In genomic region chr10:3427846-3428442, GRCh38 we compare ENCODE assay signal across 25 cellular contexts.
DNase-seq lines count a peak whose midpoint lies in the region; ATAC-seq, FAIRE-seq and TF ChIP-seq lines count a peak whose summit lies in the region.
"Had no signal": no experiment of that assay in that cellular context is flagged by ENCODE, and none has a peak within 500 bp of the region (broad histone marks: within the 10 kb centered on the region; RNA-seq: fewer than 3 reads in every experiment).

No MANE protein-coding gene starts in this region.

- TF ChIP-seq EP300 in HepG2 (IDR thresholded peaks at IDR 0.05; ENCODE audit: low read depth in 2 of 2, low read length in 2 of 2) (no peak), HepG2 (CRISPR knock-in tag; IDR thresholded peaks at IDR 0.05; ENCODE audit: borderline replicate concordance) (no peak)

- H3K9ac ChIP-seq in rectal smooth muscle tissue (ENCODE audit: low read length) (no peak overlapping the region), HepG2 (ENCODE audit: insufficient read depth, low read depth, low read length) (no peak overlapping the region)

- H3K27ac Mint-ChIP-seq in activated CD8-positive, alpha-beta T cell treated with anti-CD3 and anti-CD28 coated beads for 36 hours = no peak overlapping the region
- H3K27ac Mint-ChIP-seq in HFFc6 (no peak overlapping the region), Caco-2 (ENCODE audit: unreplicated experiment) (no peak overlapping the region)
- H3K27ac Mint-ChIP-seq: CD4-positive, CD25-positive, alpha-beta regulatory T cell; T-helper 2 cell treated with Interferon-gamma antibody and Interleukin-4, amounts not matched to agents 5 μg/mL and 100 μg/mL, for 36 hours had no signal

- H3K4me1 Mint-ChIP-seq in activated CD8-positive, alpha-beta T cell treated with anti-CD3 and anti-CD28 coated beads for 36 hours (ENCODE audit: low read depth) = peaks cover 8% of the 10 kb centered on the region
- H3K4me1 Mint-ChIP-seq in HFFc6 (ENCODE audit: low read depth) (peaks cover 26% of the 10 kb centered on the region), Caco-2 (ENCODE audit: low read depth, unreplicated experiment) (no peaks in the 10 kb centered on the region)

- intact Hi-C loops in Right ventricle myocardium inferior (cut with DNase I) (no loop called here), cardiac septum (cut with DNase I) (no loop called here), right cardiac atrium (cut with DNase I) (no loop called here), HepG2 (cut with micrococcal nuclease; ENCODE audit: unreplicated experiment) (no loop called here), Caco-2 (cut with micrococcal nuclease; ENCODE audit: unreplicated experiment) (no loop called here)
- intact Hi-C loops in activated CD8-positive, alpha-beta T cell treated with anti-CD3 and anti-CD28 coated beads for 36 hours (cut with micrococcal nuclease) = no loop called here

- H3K4me3 ChIP-seq in right cardiac atrium (ENCODE audit: low read length) (no peak overlapping the region), rectal smooth muscle tissue (ENCODE audit: low read length) (no peak overlapping the region), HepG2 (replicated peaks in 1 of 3; ENCODE audit: insufficient read depth in 1 of 3, low read depth in 2 of 3, low read length in 3 of 3) (no peak overlapping the region), Caco-2 (ENCODE audit: low read depth, low read length) (no peak overlapping the region)
- H3K4me3 ChIP-seq: PC-9, thoracic aorta had no signal

- no peaks in the 10 kb centered on the region for H3K27me3 ChIP-seq in right cardiac atrium (ENCODE audit: control insufficient read depth, insufficient read depth)
- no peaks in the 10 kb centered on the region for H3K27me3 ChIP-seq in rectal smooth muscle tissue (ENCODE audit: control insufficient read depth, insufficient read depth, low read length)
- H3K27me3 ChIP-seq in HepG2 (ENCODE audit: control insufficient read depth in 1 of 2, insufficient read depth in 2 of 2, low read length in 2 of 2) = peaks cover 0 to 22% of the 10 kb centered on the region in 2 experiments; a peak in 3 of 5 replicates
- H3K27me3 ChIP-seq in Caco-2 (replicated peaks; ENCODE audit: control insufficient read depth, insufficient read depth, low read length) = no peaks in the 10 kb centered on the region

- DNase-seq in Right ventricle myocardium inferior (ENCODE audit: missing footprints) (peak; percentile 61), cardiac septum (ENCODE audit: low spot score) (no peak), right cardiac atrium (peak; percentile 44 to 71 (median 69)), HepG2 (ENCODE audit: low spot score) (no peak), HFFc6 (no peak), Caco-2 (no peak)
- no peak for DNase-seq in activated CD8-positive, alpha-beta T cell treated with anti-CD3 and anti-CD28 coated beads for 36 hours
- DNase-seq: 8988T; activated CD4-positive, alpha-beta T cell treated with anti-CD3 and anti-CD28 coated beads for 4 hours; activated CD8-positive, alpha-beta memory T cell treated with anti-CD3 and anti-CD28 coated beads for 24 hours; activated gamma-delta T cell; CD4-positive, CD25-positive, alpha-beta regulatory T cell; effector CD8-positive, alpha-beta T cell; mammary epithelial cell; NCI-H1092; NCI-H187; NCI-H2171 treated with DMSO at 0.1 percent for 48 hours; NCI-H524; PC-9; SHP77; stimulated activated naive CD4-positive, alpha-beta T cell had no signal

- no peak overlapping the region for H3K4me2 ChIP-seq in HepG2 (ENCODE audit: low read depth, low read length)

- CTCF ChIA-PET in activated CD8-positive, alpha-beta T cell treated with anti-CD3 and anti-CD28 coated beads for 36 hours (lab: Charles Lee) = no interaction called here
- CTCF ChIA-PET in HepG2 (lab: Yijun Ruan, JAX; ENCODE audit: low intra/inter-chr PET ratio, low total read pairs) (no interaction called here), Caco-2 (lab: Charles Lee) (no interaction called here)

- TF ChIP-seq CTCF in activated CD8-positive, alpha-beta T cell treated with anti-CD3 and anti-CD28 coated beads for 36 hours (IDR thresholded peaks at IDR 0.05) = no peak
- no peak for TF ChIP-seq CTCF in HepG2 (CRISPR knock-in tag; IDR thresholded peaks at IDR 0.05)
- TF ChIP-seq CTCF in HFFc6 (IDR thresholded peaks at IDR 0.05) = no peak
- TF ChIP-seq CTCF in Caco-2 (IDR thresholded peaks at IDR 0.05; ENCODE audit: insufficient read depth in 1 of 2, low read depth in 1 of 2, low read length in 1 of 2, severe bottlenecking in 1 of 2, unreplicated experiment in 1 of 2) = no peak

- H3K9me3 Mint-ChIP-seq in activated CD8-positive, alpha-beta T cell treated with anti-CD3 and anti-CD28 coated beads for 36 hours = peaks cover 12% of the 10 kb centered on the region
- 0 out of 2 replicates have a peak, but pooled peaks cover 5% of the 10 kb centered on the region for H3K9me3 Mint-ChIP-seq in HFFc6
- peaks cover 16% of the 10 kb centered on the region for H3K9me3 Mint-ChIP-seq in Caco-2 (ENCODE audit: unreplicated experiment)

- H3K4me1 ChIP-seq in right cardiac atrium (ENCODE audit: control insufficient read depth, insufficient read depth, low read length) = no peaks in the 10 kb centered on the region
- peaks cover 9% of the 10 kb centered on the region for H3K4me1 ChIP-seq in rectal smooth muscle tissue (ENCODE audit: control insufficient read depth, insufficient read depth, low read length)
- peaks cover 17% of the 10 kb centered on the region for H3K4me1 ChIP-seq in HepG2 (ENCODE audit: insufficient read depth, low read length)
- peaks cover 9% of the 10 kb centered on the region for H3K4me1 ChIP-seq in Caco-2

- H3K27ac ChIP-seq in right cardiac atrium (ENCODE audit: low read length) (no peak overlapping the region), rectal smooth muscle tissue (ENCODE audit: low read depth, low read length) (peak overlapping the region; percentile 48), HepG2 (ENCODE audit: extremely low read length, insufficient read depth, low read length) (no peak overlapping the region)
- H3K27ac ChIP-seq: thoracic aorta had no signal

- H3K27me3 Mint-ChIP-seq in activated CD8-positive, alpha-beta T cell treated with anti-CD3 and anti-CD28 coated beads for 36 hours = peaks cover 4% of the 10 kb centered on the region
- H3K27me3 Mint-ChIP-seq in HFFc6 (ENCODE audit: insufficient read depth) = peaks cover 5% of the 10 kb centered on the region
- no peaks in the 10 kb centered on the region for H3K27me3 Mint-ChIP-seq in Caco-2 (ENCODE audit: insufficient read depth, unreplicated experiment)
- H3K27me3 Mint-ChIP-seq: CD4-positive, CD25-positive, alpha-beta regulatory T cell had no signal

- TF ChIP-seq RAD21 in HepG2 (CRISPR knock-in tag; IDR thresholded peaks at IDR 0.05) = no peak

- H3K9me3 ChIP-seq in right cardiac atrium (ENCODE audit: control insufficient read depth, low read length) (no peaks in the 10 kb centered on the region), HepG2 (ENCODE audit: low read length) (no peaks in the 10 kb centered on the region), Caco-2 (no peaks in the 10 kb centered on the region; the same call in 1 of the 2 replicates)
- H3K9me3 ChIP-seq: thoracic aorta had no signal

- no peak for FAIRE-seq in HepG2 (lab: Jason Lieb, UNC)
- FAIRE-seq: D721Med had no signal

- in situ Hi-C loops in HepG2 (cut with HindIII; ENCODE audit: extremely low pct_ligation_motif_present, low pct_unique_long_range_greater_than_20kb) = no loop called here

- H3K79me2 ChIP-seq in HepG2 (ENCODE audit: insufficient read depth, low read length) = no peaks in the 10 kb centered on the region

- 76% methylated on average over 10 of the region's 10 CpGs for WGBS in right cardiac atrium
- WGBS in HepG2 (ENCODE audit: low lambda C conversion rate) = 8% methylated on average over 9 of the region's 10 CpGs

- no TSS peak for BruUV-seq in HepG2 (replicated peaks; lab: Mats Ljungman, UMichigan)
- BruUV-seq in Caco-2 (replicated peaks; lab: Mats Ljungman, UMichigan) = no TSS peak

- no peak overlapping the region for H3K4me3 Mint-ChIP-seq in activated CD8-positive, alpha-beta T cell treated with anti-CD3 and anti-CD28 coated beads for 36 hours
- no peak overlapping the region for H3K4me3 Mint-ChIP-seq in HFFc6
- no peak overlapping the region for H3K4me3 Mint-ChIP-seq in Caco-2 (ENCODE audit: unreplicated experiment)
- H3K4me3 Mint-ChIP-seq: CD4-positive, CD25-positive, alpha-beta regulatory T cell; T-helper 2 cell treated with Interferon-gamma antibody and Interleukin-4, amounts not matched to agents 5 μg/mL and 100 μg/mL, for 36 hours had no signal

- H3K36me3 ChIP-seq in rectal smooth muscle tissue (ENCODE audit: control insufficient read depth, insufficient read depth, low read length) (no peaks in the 10 kb centered on the region), HepG2 (replicated peaks in 1 of 2; ENCODE audit: control insufficient read depth in 1 of 2, insufficient read depth in 2 of 2, low read length in 2 of 2) (no peaks in the 10 kb centered on the region), Caco-2 (ENCODE audit: control insufficient read depth, insufficient read depth, low read length) (no peaks in the 10 kb centered on the region)
- H3K36me3 ChIP-seq: thoracic aorta had no signal

- no peak for TF ChIP-seq POLR2A in HepG2 (IDR thresholded peaks at IDR 0.05; ENCODE audit: insufficient read depth in 1 of 2, low read depth in 2 of 2, low read length in 2 of 2)

- H3K36me3 Mint-ChIP-seq in activated CD8-positive, alpha-beta T cell treated with anti-CD3 and anti-CD28 coated beads for 36 hours (ENCODE audit: low read depth) = peaks cover 2% of the 10 kb centered on the region
- H3K36me3 Mint-ChIP-seq in HFFc6 (ENCODE audit: low read depth) = no peaks in the 10 kb centered on the region
- no peaks in the 10 kb centered on the region for H3K36me3 Mint-ChIP-seq in Caco-2 (ENCODE audit: insufficient read depth, unreplicated experiment)
- H3K36me3 Mint-ChIP-seq: CD4-positive, CD25-positive, alpha-beta regulatory T cell had no signal

- POLR2A ChIA-PET in activated CD8-positive, alpha-beta T cell treated with anti-CD3 and anti-CD28 coated beads for 36 hours (lab: Charles Lee) = no interaction called here
- POLR2A ChIA-PET in HepG2 (lab: Yijun Ruan, JAX) (no interaction called here), Caco-2 (lab: Charles Lee) (no interaction called here)

- H2AFZ ChIP-seq in HepG2 (ENCODE audit: low read length) = no peak overlapping the region
- H2AFZ ChIP-seq: PC-9 had no signal

- ATAC-seq in Right ventricle myocardium inferior = peak; percentile 80
- peak in 1 of 2 donors; percentile 39 for ATAC-seq in right cardiac atrium
- no peak for ATAC-seq in activated CD8-positive, alpha-beta T cell treated with anti-CD3 and anti-CD28 coated beads for 36 hours
- ATAC-seq in HepG2 = no peak

- no peaks in the 10 kb centered on the region for H4K20me1 ChIP-seq in HepG2 (ENCODE audit: insufficient read depth, low read length)

TF ChIP-seq in HepG2, 621 proteins besides CTCF, POLR2A, EP300 and RAD21 (continues in another document):
- TF ChIP-seq ZNF816 (CRISPR knock-in tag; IDR thresholded peaks at IDR 0.05; ENCODE audit: borderline replicate concordance) (no peak), NR2C2 (CRISPR knock-in tag; IDR thresholded peaks at IDR 0.05; ENCODE audit: borderline replicate concordance) (no peak)

Comparison
In these comparisons a context has a peak if more than half of its experiments do, and no peak if none do; other contexts are left out.
1. DNase-seq: peak in Right ventricle myocardium inferior (single experiment) and right cardiac atrium (3 of 3); none in cardiac septum (single experiment), activated CD8-positive, alpha-beta T cell treated with anti-CD3 and anti-CD28 coated beads for 36 hours (single experiment), HepG2 (single experiment), HFFc6 (single experiment) and Caco-2 (0 of 2).